8 cellular contexts compared by ENCODE assay signal in the genomic region with DNA sequence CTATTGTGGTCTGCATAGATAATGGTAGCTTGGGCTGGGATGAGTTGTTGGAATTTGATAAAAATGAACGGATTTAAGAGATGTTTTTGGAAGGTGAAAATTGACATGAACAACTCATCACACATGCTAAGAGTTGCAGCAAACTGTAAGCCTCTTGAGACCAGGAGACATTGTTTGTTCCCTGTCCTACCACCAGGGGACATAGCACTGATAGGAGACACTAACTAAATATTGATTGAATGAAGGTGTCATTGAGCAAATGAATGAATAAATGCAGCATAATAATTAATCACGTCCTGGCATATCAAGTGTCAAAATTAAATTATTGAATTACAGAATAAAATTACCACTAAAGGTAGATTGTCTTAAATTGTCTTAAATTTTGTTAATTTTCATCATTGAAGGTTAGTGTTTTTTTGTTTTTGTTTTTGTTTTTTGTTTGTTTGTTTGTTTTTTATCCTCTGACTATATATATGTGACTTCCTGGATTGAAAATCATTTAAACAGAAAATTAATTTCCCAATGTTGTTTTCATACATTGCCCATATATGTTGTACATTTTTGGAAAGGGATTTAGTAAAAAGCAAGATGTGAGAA.
DNase-seq lines count a peak whose midpoint lies in the region; ATAC-seq, FAIRE-seq and TF ChIP-seq lines count a peak whose summit lies in the region.

No MANE protein-coding gene starts in this region.

- FAIRE-seq in K562 (lab: Jason Lieb, UNC) = peak; percentile 62

- H2BK5ac ChIP-seq in IMR-90 (ENCODE audit: low read depth, low read length, poor library complexity, severe bottlenecking) = no peak overlapping the region

- peaks cover 3% of the 10 kb centered on the region; the same call in 1 of the 2 replicates for H4K20me1 ChIP-seq in IMR-90 (ENCODE audit: insufficient read depth, low read length)
- H4K20me1 ChIP-seq in K562 (replicated peaks; ENCODE audit: control insufficient read depth, insufficient read depth, low read length) = no peaks in the 10 kb centered on the region

- WGBS in IMR-90 (ENCODE audit: extremely low coverage in 2 of 2, insufficient read length in 1 of 2), 2 experiments = no CpG with 5 or more reads among the region's 2 CpGs
- 0% methylated on average over 2 of the region's 2 CpGs for WGBS in K562 (ENCODE audit: insufficient coverage, low coverage, missing lambda C conversion rate)

- peaks cover 0 to 8% of the 10 kb centered on the region in 2 experiments; a peak in 2 of 4 replicates for H3K79me1 ChIP-seq in IMR-90 (ENCODE audit: low read depth in 1 of 2, low read length in 2 of 2)

- peak overlapping the region; percentile 76; the same call in 1 of the 2 replicates for H3K14ac ChIP-seq in IMR-90 (replicated peaks; ENCODE audit: low read depth, low read length)

- in situ Hi-C loops in IMR-90 (cut with MboI; ENCODE audit: low sequenced_read_pairs) = no loop called here
- in situ Hi-C loops in K562 (cut with MboI) = no loop called here

- ATAC-seq in IMR-90 (ENCODE audit: low read depth) (no peak), K562 (peak; percentile 68)

- peak overlapping the region; percentile 89 for H2BK120ac ChIP-seq in IMR-90 (ENCODE audit: low read depth, low read length)

- H4K5ac ChIP-seq in IMR-90 (ENCODE audit: low read depth, low read length) = no peak overlapping the region; the same call in 1 of the 2 replicates

- H3K27ac ChIP-seq in IMR-90 (ENCODE audit: insufficient read depth, low read length) = no peak overlapping the region
- no peak overlapping the region for H3K27ac ChIP-seq in K562 (ENCODE audit: extremely low read depth, low read depth, low read length)

- peak overlapping the region in 1 of 2 experiments; percentile 63; a peak in 2 of 4 replicates for H4K8ac ChIP-seq in IMR-90 (ENCODE audit: low read depth in 2 of 2, low read length in 2 of 2)

- peak overlapping the region; percentile 44; the same call in 1 of the 2 replicates for H4K91ac ChIP-seq in IMR-90 (ENCODE audit: insufficient read depth, low read depth, low read length)

- TF ChIP-seq RAD21 in IMR-90 (IDR thresholded peaks at IDR 0.05; ENCODE audit: low read length) (no peak; the same call in 1 of the 2 replicates), K562 (CRISPR knock-in tag; conservative IDR thresholded peaks at IDR 0.05 in 1 of 2, IDR thresholded peaks at IDR 0.05 in 1 of 2) (peak in 1 of 2 experiments; percentile 53; a peak in 2 of 4 replicates)

- H3K4me3 ChIP-seq in GM12864 (ENCODE audit: low read depth, low read length) (no peak overlapping the region), IMR-90 (ENCODE audit: insufficient read depth, low read depth, low read length) (no peak overlapping the region), K562 (no peak overlapping the region)

- no peak overlapping the region for H2AK9ac ChIP-seq in IMR-90 (replicated peaks; ENCODE audit: low read depth, low read length, poor library complexity)

- peak; percentile 24 for DNase-seq in GM12864 (ENCODE audit: low read depth)
- DNase-seq in IMR-90 = no peak
- peak; percentile 9 to 26 (median 24) for DNase-seq in K562 (ENCODE audit: extremely low read depth in 1 of 4, low spot score in 3 of 4)
- peak; percentile 35 for DNase-seq in myocyte (ENCODE audit: low read depth)
- no peak for DNase-seq in middle frontal gyrus (ENCODE audit: extremely low spot score, low spot score)
- no peak for DNase-seq in putamen (ENCODE audit: low spot score)
- DNase-seq in superior temporal gyrus (ENCODE audit: extremely low spot score) = no peak
- no peak for DNase-seq in posterior vena cava (ENCODE audit: low spot score)

- no peaks in the 10 kb centered on the region for H3K79me2 ChIP-seq in K562 (ENCODE audit: control insufficient read depth, insufficient read depth, low read length)

- TF ChIP-seq POLR2A in IMR-90 (IDR thresholded peaks at IDR 0.05; ENCODE audit: low read depth, low read length) = no peak
- TF ChIP-seq POLR2A in K562 (conservative IDR thresholded peaks at IDR 0.05) = no peak

- H3K27me3 ChIP-seq in IMR-90 (ENCODE audit: control insufficient read depth, insufficient read depth, low read length) = no peaks in the 10 kb centered on the region
- H3K27me3 ChIP-seq in K562 (ENCODE audit: control insufficient read depth in 2 of 2, insufficient read depth in 2 of 2, low read length in 2 of 2) = no peaks in the 10 kb centered on the region

- no peak overlapping the region for H3K18ac ChIP-seq in IMR-90 (ENCODE audit: low read depth, low read length)

- intact Hi-C loops in IMR-90 (cut with micrococcal nuclease) = loop anchor here (2.0 to 5.0 kb wide), 2 partner anchors 93 to 132 kb away; no protein-coding TSS in a partner anchor
- intact Hi-C loops in K562 (cut with micrococcal nuclease) = no loop called here
- intact Hi-C loops in posterior vena cava (cut with DNase I) = no loop called here

- no peak for TF ChIP-seq EP300 in K562 (IDR thresholded peaks at IDR 0.05; ENCODE audit: low read length)

- BruUV-seq in IMR-90 (replicated peaks; lab: Mats Ljungman, UMichigan) (no TSS peak), K562 (replicated peaks; lab: Mats Ljungman, UMichigan) (no TSS peak)

- peak overlapping the region; percentile 85; the same call in 1 of the 3 replicates for H2BK15ac ChIP-seq in IMR-90 (ENCODE audit: low read depth, low read length)

- H3K4ac ChIP-seq in IMR-90 (ENCODE audit: low read depth, low read length) = peak overlapping the region; percentile 71; the same call in 1 of the 2 replicates

- no peak overlapping the region for H2AFZ ChIP-seq in IMR-90 (replicated peaks; ENCODE audit: low read length, poor library complexity)
- no peak overlapping the region for H2AFZ ChIP-seq in K562 (ENCODE audit: low read depth, low read length)

- H3K4me2 ChIP-seq in IMR-90 (ENCODE audit: low read depth, low read length) = no peak overlapping the region
- H3K4me2 ChIP-seq in K562 (ENCODE audit: insufficient read depth, low read length) = no peak overlapping the region

- CTCF ChIA-PET in IMR-90 (lab: Yijun Ruan, JAX) (interaction anchor here (0.6 to 0.7 kb wide), 2 partner anchors 85 to 194 kb away, joined by 3 read pairs; no protein-coding TSS in a partner anchor), K562 (lab: Yijun Ruan, JAX; ENCODE audit: low intra/inter-chr PET ratio) (no interaction called here)

- H2BK20ac ChIP-seq in IMR-90 (ENCODE audit: low read depth, low read length) = peak overlapping the region; percentile 77

- no peak overlapping the region for H3K56ac ChIP-seq in IMR-90 (ENCODE audit: extremely low read depth, insufficient read depth, low read length)

- H3K9me3 ChIP-seq in IMR-90 (ENCODE audit: control insufficient read depth, insufficient read depth, low read length) (no peaks in the 10 kb centered on the region), K562 (replicated peaks; ENCODE audit: control insufficient read depth, insufficient read depth, low read depth, low read length) (no peaks in the 10 kb centered on the region)

- dilution Hi-C loops in IMR-90 (cut with HindIII; ENCODE audit: low sequenced_read_pairs, unreplicated experiment) = no loop called here

- no peak overlapping the region for H3K9ac ChIP-seq in IMR-90 (ENCODE audit: low read depth, low read length)
- H3K9ac ChIP-seq in K562 (ENCODE audit: insufficient read depth in 1 of 2, low read depth in 2 of 2, low read length in 2 of 2) = no peak overlapping the region

- POLR2A ChIA-PET in IMR-90 (lab: Charles Lee; ENCODE audit: unreplicated experiment) = interaction anchor here (0.6 kb wide), 1 partner anchor 1070 kb away, joined by 3 read pairs; no protein-coding TSS in a partner anchor
- POLR2A ChIA-PET in K562 (lab: Yijun Ruan, JAX) = no interaction called here

- peak overlapping the region; percentile 88; the same call in 1 of the 2 replicates for H2AK5ac ChIP-seq in IMR-90 (ENCODE audit: low read depth, low read length)

- H3K4me1 ChIP-seq in IMR-90 (ENCODE audit: control insufficient read depth, insufficient read depth, low read length) (peaks cover 7% of the 10 kb centered on the region), K562 (replicated peaks in 1 of 2; ENCODE audit: control insufficient read depth in 2 of 2, insufficient read depth in 2 of 2, low read length in 2 of 2) (no peaks in the 10 kb centered on the region)

- peak; percentile 77 for TF ChIP-seq CTCF in GM12864 (IDR thresholded peaks at IDR 0.05; ENCODE audit: low read depth, low read length, missing control alignments)
- peak; percentile 36 for TF ChIP-seq CTCF in IMR-90 (conservative IDR thresholded peaks at IDR 0.05; ENCODE audit: low read depth, low read length)
- TF ChIP-seq CTCF in K562 (IDR thresholded peaks at IDR 0.05 in 2 of 3, conservative IDR thresholded peaks at IDR 0.05 in 1 of 3; ENCODE audit: insufficient read depth in 2 of 3, low read depth in 1 of 3, low read length in 3 of 3) = peak; percentile 18 to 54 (median 45); a peak in 4 of 6 replicates

- H3K36me3 ChIP-seq in IMR-90 (ENCODE audit: control insufficient read depth, insufficient read depth, low read length) = peaks cover 4% of the 10 kb centered on the region
- H3K36me3 ChIP-seq in K562 (ENCODE audit: control insufficient read depth, insufficient read depth, low read length) = no peaks in the 10 kb centered on the region

- H3K9me1 ChIP-seq in IMR-90 (ENCODE audit: insufficient read depth, low read length) (peaks cover 6% of the 10 kb centered on the region), K562 (ENCODE audit: control insufficient read depth, insufficient read depth, low read length) (no peaks in the 10 kb centered on the region)

- H3K23ac ChIP-seq in IMR-90 (ENCODE audit: low read depth, low read length) = no peak overlapping the region

TF ChIP-seq in IMR-90, 13 proteins besides CTCF, POLR2A, EP300 and RAD21:
- TF ChIP-seq CHD1 (IDR thresholded peaks at IDR 0.05; ENCODE audit: low read depth, low read length) = no peak
TF ChIP-seq in IMR-90: peak in this region for 0.

TF ChIP-seq in K562, 482 proteins besides CTCF, POLR2A, EP300 and RAD21:
- TF ChIP-seq NR2C2 (CRISPR knock-in tag; IDR thresholded peaks at IDR 0.05) = no peak
- no peak for TF ChIP-seq NR2C2 (tag; IDR thresholded peaks at IDR 0.05)
- 0 out of 2 replicates have a peak, but pooled peaks have one; percentile 23 for TF ChIP-seq SMC3 (conservative IDR thresholded peaks at IDR 0.05; ENCODE audit: insufficient read depth, low read depth, low read length)
- TF ChIP-seq CBX1 (IDR thresholded peaks at IDR 0.05; ENCODE audit: low read depth) = no peak
- no peak for TF ChIP-seq KLF6 (CRISPR knock-in tag; IDR thresholded peaks at IDR 0.05; ENCODE audit: borderline replicate concordance)

Comparison
In these comparisons a context has a peak if more than half of its experiments do, and no peak if none do; other contexts are left out.
1. DNase-seq: peak in GM12864 (single experiment), K562 (4 of 4) and myocyte (single experiment); none in IMR-90 (single experiment), middle frontal gyrus (single experiment), putamen (single experiment), superior temporal gyrus (single experiment) and posterior vena cava (single experiment).
2. Peak in every context shown above with its lines, with median percentiles within 50 percentile points of each other: CTCF ChIP-seq.